9 cellular contexts compared by ENCODE assay signal in the genomic region with DNA sequence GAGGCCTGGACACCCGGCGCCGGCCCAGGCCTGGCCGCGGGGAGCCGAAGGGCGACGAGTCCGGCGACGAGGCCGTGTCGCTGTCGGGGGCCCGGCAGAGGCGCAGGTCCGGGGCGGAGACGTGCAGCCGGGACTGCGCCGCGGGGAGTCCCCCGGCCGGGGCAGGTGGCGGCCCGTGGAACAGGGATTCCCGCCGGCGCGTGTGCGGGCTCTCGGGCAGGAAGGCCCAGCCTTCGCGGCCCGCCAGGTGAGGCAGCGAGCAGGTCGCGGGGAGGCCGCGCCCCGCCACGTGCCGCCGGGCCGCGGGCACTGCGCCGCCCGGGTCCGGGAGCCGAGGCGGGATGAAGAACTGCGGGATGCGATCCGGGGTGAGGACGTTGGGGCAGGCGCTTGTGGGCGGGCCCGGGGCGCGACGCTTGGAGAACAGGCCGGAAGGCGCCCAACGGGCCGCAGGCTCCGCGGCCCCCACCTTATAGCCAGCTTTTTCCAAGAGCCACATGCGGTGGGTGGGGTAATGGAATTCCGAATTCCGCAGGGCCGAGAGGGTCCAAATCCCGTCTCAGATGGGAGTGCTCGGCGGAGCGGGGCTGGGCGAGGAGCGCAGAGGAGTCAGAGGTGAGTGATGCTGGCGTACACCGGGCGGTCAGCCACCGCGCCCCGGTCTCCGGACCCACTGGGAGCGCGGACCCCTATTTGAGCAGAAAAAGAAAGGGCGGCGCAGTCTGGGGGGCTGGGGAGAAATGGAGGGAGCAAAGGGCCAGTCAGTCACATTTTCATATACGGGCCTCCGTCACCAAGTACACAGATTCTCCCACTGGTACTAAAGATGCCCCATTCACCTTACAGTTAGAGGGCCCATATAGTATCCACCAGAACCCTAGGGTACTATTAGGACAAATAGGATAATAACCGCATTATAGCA. TPM values are rescaled to one million over a fixed set of nuclear protein-coding genes. Genes with fewer than 3 reads are reported as not detected.
DNase-seq lines count a peak whose midpoint lies in the region; ATAC-seq and TF ChIP-seq lines count a peak whose summit lies in the region.
"Had no signal": no experiment of that assay in that cellular context is flagged by ENCODE, and none has a peak within 500 bp of the region (broad histone marks: within the 10 kb centered on the region; RNA-seq: fewer than 3 reads in every experiment).

No MANE protein-coding gene starts in this region.

- H3K36me3 ChIP-seq in body of pancreas (replicated peaks in 1 of 2; ENCODE audit: insufficient read depth in 1 of 2, low read depth in 2 of 2) = no peaks in the 10 kb centered on the region
- no peaks in the 10 kb centered on the region for H3K36me3 ChIP-seq in transverse colon

- peak; percentile 45 for DNase-seq in activated naive CD4-positive, alpha-beta T cell treated with anti-CD3 and anti-CD28 coated beads for 36 hours
- DNase-seq in activated naive CD4-positive, alpha-beta T cell treated with Interleukin-2 at 50 U/mL for 16 hours = no peak
- DNase-seq in body of pancreas (no peak), lower leg skin (ENCODE audit: low spot score in 2 of 2) (no peak), transverse colon (no peak), AML-193 (lab: John Stamatoyannopoulos, UW) (no peak)

- H3K27me3 ChIP-seq in body of pancreas (no peaks in the 10 kb centered on the region), transverse colon (peaks cover 40% of the 10 kb centered on the region)

- H3K4me1 Mint-ChIP-seq in activated naive CD4-positive, alpha-beta T cell treated with anti-CD3 and anti-CD28 coated beads for 36 hours (ENCODE audit: low read depth) = peaks cover 40% of the 10 kb centered on the region

- peak overlapping the region; percentile 88 for H3K4me3 Mint-ChIP-seq in activated naive CD4-positive, alpha-beta T cell treated with anti-CD3 and anti-CD28 coated beads for 36 hours

- ATAC-seq in body of pancreas (no peak), HG02763 (IDR thresholded peaks at IDR 0.05; ENCODE audit: unreplicated experiment) (no peak), GM18511 (IDR thresholded peaks at IDR 0.05; ENCODE audit: unreplicated experiment) (no peak)

- in situ Hi-C loops in transverse colon (cut with MboI; ENCODE audit: low pct_ligation_motif_present in 1 of 4, low pct_unique_long_range_greater_than_20kb in 1 of 4, low sequenced_read_pairs in 3 of 4) = no loop called here

- CTCF ChIA-PET in activated naive CD4-positive, alpha-beta T cell treated with anti-CD3 and anti-CD28 coated beads for 36 hours (lab: Charles Lee) = no interaction called here

- peak overlapping the region; percentile 91 to 97 (median 95) for H3K27ac ChIP-seq in body of pancreas
- H3K27ac ChIP-seq in transverse colon = peak overlapping the region; percentile 80 to 91 (median 89)

- intact Hi-C loops in activated naive CD4-positive, alpha-beta T cell treated with anti-CD3 and anti-CD28 coated beads for 36 hours (cut with micrococcal nuclease) = loop anchor here (1.0 to 10.0 kb wide), 8 partner anchors 10 to 644 kb away; partner anchors contain the start of genes CELF3, PIP5K1A, POGZ and VPS72
- intact Hi-C loops in body of pancreas (cut with DNase I) (no loop called here), lower leg skin (cut with DNase I; ENCODE audit: low total_unique reads) (loop anchor here (10.0 kb wide), 1 partner anchor 304 kb away; no protein-coding TSS in a partner anchor), transverse colon (cut with DNase I; ENCODE audit: low total_unique reads) (no loop called here)

- H3K27ac Mint-ChIP-seq in activated naive CD4-positive, alpha-beta T cell treated with anti-CD3 and anti-CD28 coated beads for 36 hours = peak overlapping the region; percentile 83

- no peaks in the 10 kb centered on the region for H3K9me3 Mint-ChIP-seq in activated naive CD4-positive, alpha-beta T cell treated with anti-CD3 and anti-CD28 coated beads for 36 hours

- H3K27me3 Mint-ChIP-seq in activated naive CD4-positive, alpha-beta T cell treated with anti-CD3 and anti-CD28 coated beads for 36 hours (ENCODE audit: low read depth) = no peaks in the 10 kb centered on the region

- no peak for TF ChIP-seq CTCF in body of pancreas (IDR thresholded peaks at IDR 0.05)
- no peak for TF ChIP-seq CTCF in lower leg skin (IDR thresholded peaks at IDR 0.05)
- TF ChIP-seq CTCF in transverse colon (IDR thresholded peaks at IDR 0.05) = no peak

- H3K4me1 ChIP-seq in body of pancreas (peaks cover 74% of the 10 kb centered on the region), transverse colon (peaks cover 3 to 46% (median 26%) of the 10 kb centered on the region in 4 donors)

- 44 to 67% methylated on average over 27 to 78 of the region's 93 CpGs for WGBS in body of pancreas, 2 donors
- WGBS in lower leg skin, 2 donors = 20 to 34% methylated on average over 30 to 47 of the region's 93 CpGs
- 56 to 60% methylated on average over 2 to 76 of the region's 93 CpGs for WGBS in transverse colon (ENCODE audit: low coverage in 1 of 2), 2 donors

- H3K4me3 ChIP-seq in body of pancreas = no peak overlapping the region
- peak overlapping the region; percentile 10 for H3K4me3 ChIP-seq in lower leg skin (ENCODE audit: low read depth, poor library complexity, severe bottlenecking)
- peak overlapping the region in 3 of 4 donors; percentile 14 to 54 (median 34) for H3K4me3 ChIP-seq in transverse colon

- H3K36me3 Mint-ChIP-seq in activated naive CD4-positive, alpha-beta T cell treated with anti-CD3 and anti-CD28 coated beads for 36 hours (ENCODE audit: low read depth) = peaks cover 2% of the 10 kb centered on the region

- TF ChIP-seq EP300 in transverse colon (IDR thresholded peaks at IDR 0.05; ENCODE audit: low read depth) = no peak

- H3K9me3 ChIP-seq in body of pancreas = no peaks in the 10 kb centered on the region
- H3K9me3 ChIP-seq in transverse colon = no peaks in the 10 kb centered on the region

- no peak for TF ChIP-seq POLR2A in body of pancreas (IDR thresholded peaks at IDR 0.05)
- TF ChIP-seq POLR2A in lower leg skin (IDR thresholded peaks at IDR 0.05) = no peak
- no peak for TF ChIP-seq POLR2A in transverse colon (IDR thresholded peaks at IDR 0.05)

RNA-seq across cellular contexts. Expression of gene C2CD4D, which starts 0.9 kb away (rescaled TPM):
- total RNA-seq in activated naive CD4-positive, alpha-beta T cell treated with anti-CD3 and anti-CD28 coated beads for 36 hours = 1 to 10 TPM; 2.3 to 2.7 TPM
- total RNA-seq in body of pancreas (1 to 10 TPM in 1 of 2 donors, under 1 TPM in 1; 0.26 to 2.6 TPM), lower leg skin (1 to 10 TPM; 1.4 to 4.2 (median 2.3) TPM), transverse colon (not detected)
- total RNA-seq: Daoy had no signal

RNA-seq across cellular contexts. Expression of gene RORC, which starts 7.2 kb away (rescaled TPM):
- 1 to 10 TPM; 1.4 to 1.6 TPM for total RNA-seq in activated naive CD4-positive, alpha-beta T cell treated with anti-CD3 and anti-CD28 coated beads for 36 hours
- 10 to 100 TPM; 32.3 to 51.4 TPM for total RNA-seq in body of pancreas
- 10 to 100 TPM; 33.6 to 83.2 (median 58.2) TPM for total RNA-seq in lower leg skin
- total RNA-seq in transverse colon = 10 to 100 TPM in 3 of 4 donors, 1 to 10 TPM in 1; 3.4 to 34.3 (median 32.0) TPM
- total RNA-seq: Daoy had no signal

RNA-seq across cellular contexts. Expression of gene THEM5, which starts 14.8 kb away (rescaled TPM):
- total RNA-seq in activated naive CD4-positive, alpha-beta T cell treated with anti-CD3 and anti-CD28 coated beads for 36 hours = not detected
- total RNA-seq in body of pancreas = not detected
- 100 to 1,000 TPM in 1 of 4 donors, 10 to 100 TPM in 3; 74.4 to 115 (median 88.3) TPM for total RNA-seq in lower leg skin
- not detected for total RNA-seq in transverse colon
- total RNA-seq: Daoy had no signal

RNA-seq across cellular contexts. Expression of gene LINGO4, which starts 33.5 kb away (rescaled TPM):
- under 1 TPM in 1 of 2 experiments, not detected in 1; 0.07 TPM for total RNA-seq in activated naive CD4-positive, alpha-beta T cell treated with anti-CD3 and anti-CD28 coated beads for 36 hours
- 1 to 10 TPM in 1 of 2 donors, under 1 TPM in 1; 0.66 to 1.6 TPM for total RNA-seq in body of pancreas
- under 1 TPM in 3 of 4 donors, not detected in 1; 0.17 to 0.36 (median 0.34) TPM for total RNA-seq in lower leg skin
- under 1 TPM in 2 of 4 donors, not detected in 2; 0.14 to 0.48 TPM for total RNA-seq in transverse colon
- total RNA-seq: Daoy had no signal

RNA-seq across cellular contexts. Expression of gene TDRKH, which starts 48.5 kb away (rescaled TPM):
- total RNA-seq in activated naive CD4-positive, alpha-beta T cell treated with anti-CD3 and anti-CD28 coated beads for 36 hours = 10 to 100 TPM; 22.0 to 22.5 TPM
- total RNA-seq in body of pancreas (1 to 10 TPM; 2.6 to 4.0 TPM), lower leg skin (1 to 10 TPM; 2.1 to 3.0 (median 2.6) TPM), transverse colon (1 to 10 TPM in 3 of 4 donors, under 1 TPM in 1; 0.80 to 5.4 (median 4.0) TPM)

Comparison
In these comparisons a context has a peak if more than half of its experiments do, and no peak if none do; other contexts are left out.
1. H3K4me3 ChIP-seq: peak in lower leg skin (single experiment) and transverse colon (3 of 4); none in body of pancreas (0 of 2).
2. RNA of gene THEM5, which starts 14.8 kb away (total RNA-seq): 74.4 to 115 TPM in lower leg skin; not detected in activated naive CD4-positive, alpha-beta T cell treated with anti-CD3 and anti-CD28 coated beads for 36 hours, not detected in body of pancreas and not detected in transverse colon; every median in the first group is over 10 times any median in the second.
3. intact Hi-C loops: an anchor here in activated naive CD4-positive, alpha-beta T cell treated with anti-CD3 and anti-CD28 coated beads for 36 hours (1.0 to 10.0 kb wide) and lower leg skin (10.0 kb wide); none called in body of pancreas and transverse colon.